ENCODE assay signal across 8 cellular contexts in genomic region chrX:49879656-49880277, GRCh38. TPM values are rescaled to one million over a fixed set of nuclear protein-coding genes. Genes with fewer than 3 reads are reported as not detected.
DNase-seq lines count a peak whose midpoint lies in the region; ATAC-seq and TF ChIP-seq lines count a peak whose summit lies in the region.

No MANE protein-coding gene starts in this region.

- no peak overlapping the region for H2AFZ ChIP-seq in MM.1S (ENCODE audit: low read length)

- H3F3A ChIP-seq in MM.1S (ENCODE audit: insufficient read depth, low read length), result 0 out of 2 replicates have a peak, but pooled peaks cover 5% of the 10 kb centered on the region

- intact Hi-C loops in activated naive CD4-positive, alpha-beta T cell treated with anti-CD3 and anti-CD28 coated beads for 36 hours (cut with micrococcal nuclease), result loop anchor here (1.0 to 5.0 kb wide), 5 partner anchors 43 to 947 kb away; partner anchors contain the start of genes CLCN5, GPKOW and PRICKLE3
- intact Hi-C loops in lower lobe of right lung (cut with DNase I), result no loop called here

- H4K20me1 ChIP-seq in MM.1S (ENCODE audit: insufficient read depth, low read length), result no peaks in the 10 kb centered on the region

- H3K27me3 Mint-ChIP-seq in activated naive CD4-positive, alpha-beta T cell treated with anti-CD3 and anti-CD28 coated beads for 36 hours (ENCODE audit: low read depth), result no peaks in the 10 kb centered on the region
- H3K27me3 Mint-ChIP-seq in central memory CD8-positive, alpha-beta T cell, result no peaks in the 10 kb centered on the region
- H3K27me3 Mint-ChIP-seq in type B pancreatic cell, result no peaks in the 10 kb centered on the region

- H3K9me3 Mint-ChIP-seq in activated naive CD4-positive, alpha-beta T cell treated with anti-CD3 and anti-CD28 coated beads for 36 hours, result no peaks in the 10 kb centered on the region
- no peaks in the 10 kb centered on the region for H3K9me3 Mint-ChIP-seq in central memory CD8-positive, alpha-beta T cell
- no peaks in the 10 kb centered on the region for H3K9me3 Mint-ChIP-seq in type B pancreatic cell

- H3K4me2 ChIP-seq in MM.1S (ENCODE audit: low read depth, low read length), result peak overlapping the region; percentile 43; the same call in 1 of the 2 replicates

- H3K4me1 Mint-ChIP-seq in activated naive CD4-positive, alpha-beta T cell treated with anti-CD3 and anti-CD28 coated beads for 36 hours (ENCODE audit: low read depth), result peaks cover 32% of the 10 kb centered on the region
- H3K4me1 Mint-ChIP-seq in central memory CD8-positive, alpha-beta T cell, result peaks cover 16% of the 10 kb centered on the region
- peaks cover 10% of the 10 kb centered on the region for H3K4me1 Mint-ChIP-seq in type B pancreatic cell (ENCODE audit: unreplicated experiment)

- H3K9me3 ChIP-seq in MM.1S (replicated peaks; ENCODE audit: insufficient read depth, low read length), result no peaks in the 10 kb centered on the region
- H3K9me3 ChIP-seq in lower lobe of right lung, result no peaks in the 10 kb centered on the region

- no peaks in the 10 kb centered on the region for H3K79me2 ChIP-seq in MM.1S (ENCODE audit: low read length)

- H3K9me2 ChIP-seq in MM.1S (replicated peaks; ENCODE audit: insufficient read depth, low read length), result no peaks in the 10 kb centered on the region

- CTCF ChIA-PET in activated naive CD4-positive, alpha-beta T cell treated with anti-CD3 and anti-CD28 coated beads for 36 hours (lab: Charles Lee), result interaction anchor here (1.4 to 2.3 kb wide), 2 partner anchors 41 to 42 kb away, joined by 3 to 8 read pairs; partner anchors contain the start of gene CLCN5

- H3K27me3 ChIP-seq in MM.1S (replicated peaks; ENCODE audit: insufficient read depth, low read length) (no peaks in the 10 kb centered on the region), lower lobe of right lung (ENCODE audit: low read depth) (no peaks in the 10 kb centered on the region)

- TF ChIP-seq CTCF in MM.1S (IDR thresholded peaks at IDR 0.05; ENCODE audit: low read length), result no peak
- TF ChIP-seq CTCF in lower lobe of right lung (IDR thresholded peaks at IDR 0.05), result no peak
- no peak for TF ChIP-seq CTCF in type B pancreatic cell (conservative IDR thresholded peaks at IDR 0.05)

- H3K36me3 ChIP-seq in MM.1S (replicated peaks; ENCODE audit: insufficient read depth, low read length), result no peaks in the 10 kb centered on the region
- no peaks in the 10 kb centered on the region for H3K36me3 ChIP-seq in lower lobe of right lung

- H3K4me1 ChIP-seq in MM.1S (ENCODE audit: low read length), result peaks cover 5% of the 10 kb centered on the region; the same call in 1 of the 2 replicates
- H3K4me1 ChIP-seq in lower lobe of right lung, result peaks cover 20% of the 10 kb centered on the region

- no peak overlapping the region for H3K27ac ChIP-seq in MM.1S (ENCODE audit: low read length)
- H3K27ac ChIP-seq in lower lobe of right lung, result peak overlapping the region; percentile 77

- H3K27ac Mint-ChIP-seq in activated naive CD4-positive, alpha-beta T cell treated with anti-CD3 and anti-CD28 coated beads for 36 hours, result no peak overlapping the region
- no peak overlapping the region for H3K27ac Mint-ChIP-seq in central memory CD8-positive, alpha-beta T cell (ENCODE audit: low read depth)
- peak overlapping the region; percentile 71 for H3K27ac Mint-ChIP-seq in type B pancreatic cell

- peak overlapping the region; percentile 74 for H3K4me3 Mint-ChIP-seq in activated naive CD4-positive, alpha-beta T cell treated with anti-CD3 and anti-CD28 coated beads for 36 hours
- H3K4me3 Mint-ChIP-seq in central memory CD8-positive, alpha-beta T cell, result peak overlapping the region; percentile 74
- H3K4me3 Mint-ChIP-seq in type B pancreatic cell, result peak overlapping the region; percentile 88

- peak; percentile 7 for DNase-seq in activated naive CD4-positive, alpha-beta T cell treated with anti-CD3 and anti-CD28 coated beads for 36 hours
- no peak for DNase-seq in activated naive CD4-positive, alpha-beta T cell (lab: John Stamatoyannopoulos, UW)
- DNase-seq in MM.1S (no peak), lower lobe of right lung (no peak), type B pancreatic cell (ENCODE audit: extremely low spot score, unreplicated experiment) (no peak), A172 (ENCODE audit: low spot score) (no peak), inferior parietal cortex (ENCODE audit: extremely low spot score) (no peak)
- DNase-seq in central memory CD8-positive, alpha-beta T cell (ENCODE audit: low spot score in 2 of 2), result no peak

- peaks cover 1% of the 10 kb centered on the region for H3K36me3 Mint-ChIP-seq in activated naive CD4-positive, alpha-beta T cell treated with anti-CD3 and anti-CD28 coated beads for 36 hours (ENCODE audit: low read depth)
- H3K36me3 Mint-ChIP-seq in central memory CD8-positive, alpha-beta T cell (ENCODE audit: insufficient read depth), result no peaks in the 10 kb centered on the region
- peaks cover 14% of the 10 kb centered on the region for H3K36me3 Mint-ChIP-seq in type B pancreatic cell

- no peak overlapping the region; the same call in 1 of the 2 replicates for H3K9ac ChIP-seq in MM.1S (ENCODE audit: low read length)

- ATAC-seq in central memory CD8-positive, alpha-beta T cell (replicated peaks; ENCODE audit: extremely low read depth, poor library complexity, severe bottlenecking), result peak; percentile 7
- ATAC-seq in lower lobe of right lung, result peak; percentile 32

- H3K4me3 ChIP-seq in MM.1S (ENCODE audit: low read length) (peak overlapping the region; percentile 61), lower lobe of right lung (peak overlapping the region; percentile 60)

RNA-seq across cellular contexts. Expression of gene USP27X, which starts 0.5 kb away (rescaled TPM):
- 1 to 10 TPM; 1.7 to 1.9 TPM for total RNA-seq in activated naive CD4-positive, alpha-beta T cell treated with anti-CD3 and anti-CD28 coated beads for 36 hours
- total RNA-seq in lower lobe of right lung, result 3.1 TPM
- total RNA-seq in type B pancreatic cell (ENCODE audit: low replicate concordance), result 6.3 and 7.8 TPM in 2 replicates
- 1.6 and 2.7 TPM in 2 replicates for total RNA-seq in A172 (2014; rRNA removed; shearing (Covaris generic))

RNA-seq across cellular contexts. Expression of gene CLCN5, which starts 42.6 kb away (rescaled TPM):
- total RNA-seq in activated naive CD4-positive, alpha-beta T cell treated with anti-CD3 and anti-CD28 coated beads for 36 hours, result 1 to 10 TPM; 2.6 to 3.6 TPM
- total RNA-seq in lower lobe of right lung (12.9 TPM), type B pancreatic cell (ENCODE audit: low replicate concordance) (21.8 and 36.4 TPM in 2 replicates)
- 5.8 and 8.6 TPM in 2 replicates for total RNA-seq in A172 (2014; rRNA removed; shearing (Covaris generic))

RNA-seq across cellular contexts. Expression of gene PAGE4, which starts 50.7 kb away (rescaled TPM):
- total RNA-seq in activated naive CD4-positive, alpha-beta T cell treated with anti-CD3 and anti-CD28 coated beads for 36 hours, result not detected
- total RNA-seq in lower lobe of right lung (not detected), type B pancreatic cell (ENCODE audit: low replicate concordance) (not detected in 2 replicates)
- not detected in 2 replicates for total RNA-seq in A172 (2014; rRNA removed; shearing (Covaris generic))
